Comparison of ENCODE assay signal across 20 cellular contexts in genomic region chr5:54681036-54681435, GRCh38.
"Had no signal": no experiment of that assay in that cellular context is flagged by ENCODE, and none has a peak within 500 bp of the region (broad histone marks: within the 10 kb centered on the region; RNA-seq: fewer than 3 reads in every experiment).

No MANE protein-coding gene starts in this region.

- H3K27ac ChIP-seq: epithelial cell of prostate, esophagus muscularis mucosa, foreskin keratinocyte, left lung, lower lobe of right lung, psoas muscle, sigmoid colon, stomach had no signal

- ATAC-seq: foreskin keratinocyte; left lung; lower lobe of right lung; naive thymus-derived CD4-positive, alpha-beta T cell; psoas muscle had no signal

- FAIRE-seq: keratinocyte, urothelium cell line had no signal

- H3K4me1 ChIP-seq: foreskin keratinocyte, psoas muscle had no signal

- H3K4me3 ChIP-seq: esophagus muscularis mucosa, left lung, lower lobe of right lung, psoas muscle, sigmoid colon, skin epidermis, stomach had no signal

- H3K9me3 ChIP-seq: esophagus muscularis mucosa, left lung, lower lobe of right lung, sigmoid colon, stomach had no signal

- H3K27me3 ChIP-seq: esophagus muscularis mucosa, left lung, sigmoid colon, stomach had no signal

- DNase-seq: effector memory CD4-positive, alpha-beta T cell; foreskin keratinocyte; immature natural killer cell; left lung; lower lobe of right lung; naive thymus-derived CD4-positive, alpha-beta T cell; nephron progenitor cell; psoas muscle; retina; sigmoid colon; stimulated activated CD4-positive, alpha-beta T cell treated with anti-CD3 and anti-CD28 coated beads, Interleukin-2, amount 100 ng/mL, for 24 hours; stimulated activated CD4-positive, alpha-beta T cell treated with anti-CD3 and anti-CD28 coated beads, Interleukin-4, amount 100 ng/mL, for 4 hours; stimulated activated naive CD4-positive, alpha-beta T cell; stomach; substantia nigra had no signal

- H3K36me3 ChIP-seq: esophagus muscularis mucosa, left lung, lower lobe of right lung, sigmoid colon, stomach had no signal
